In the genomic region with DNA sequence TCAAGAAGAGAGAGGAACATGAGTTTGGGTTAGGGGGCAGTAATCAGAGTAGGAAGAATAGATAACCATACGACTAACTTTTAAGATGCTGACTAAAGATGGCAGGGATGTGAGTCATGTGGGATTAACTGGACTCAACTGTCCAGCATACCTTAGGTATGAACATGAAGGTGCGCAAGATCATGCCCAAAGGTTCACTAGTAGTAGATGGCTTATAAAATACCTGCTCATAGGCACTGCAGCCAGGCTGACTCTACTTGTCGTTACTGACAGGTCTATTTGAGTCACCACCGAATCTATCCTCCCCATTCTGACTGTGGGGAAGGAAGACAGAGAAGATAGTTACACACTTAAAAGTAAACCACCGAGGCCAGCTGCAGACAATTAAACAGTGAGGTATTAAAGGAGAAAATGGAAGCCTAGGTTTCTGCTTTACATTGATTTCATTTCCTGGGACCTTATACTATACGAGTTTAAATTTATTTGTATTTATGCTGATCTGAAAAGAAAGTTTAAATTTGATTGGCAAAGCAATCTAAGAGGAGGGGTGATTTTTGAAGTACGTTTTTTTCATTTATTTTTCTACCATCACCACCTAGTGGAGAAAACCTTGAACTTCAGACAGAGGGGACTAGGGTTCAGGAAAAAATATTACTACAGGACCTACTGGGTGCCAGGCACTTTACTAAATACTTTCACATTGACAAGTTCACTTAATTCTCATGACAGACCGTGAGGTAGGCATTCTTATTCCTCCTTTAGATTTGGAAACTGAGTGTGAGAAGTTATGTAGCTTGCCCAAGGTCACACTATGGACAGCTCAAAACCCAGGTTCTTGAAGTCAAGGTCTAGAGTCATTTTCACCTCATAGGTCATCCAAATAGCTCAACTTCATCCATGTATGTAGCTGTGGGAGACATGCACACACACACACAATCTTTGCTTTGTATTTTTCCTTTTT, we compare ENCODE assay signal across 1 cellular context.
TF ChIP-seq lines count a peak whose summit lies in the region.

No MANE protein-coding gene starts in this region.

TF ChIP-seq in HepG2, 621 proteins besides CTCF, POLR2A, EP300 and RAD21:
- TF ChIP-seq PHF21A (CRISPR knock-in tag; IDR thresholded peaks at IDR 0.05) (no peak), FOXK2 (IDR thresholded peaks at IDR 0.05) (no peak), ZBTB25 (CRISPR knock-in tag; IDR thresholded peaks at IDR 0.05) (no peak), FOSL2 (CRISPR knock-in tag; IDR thresholded peaks at IDR 0.05) (no peak), ZNF235 (CRISPR knock-in tag; IDR thresholded peaks at IDR 0.05; ENCODE audit: borderline replicate concordance) (no peak), NFKB2 (CRISPR knock-in tag; IDR thresholded peaks at IDR 0.05; ENCODE audit: borderline replicate concordance) (no peak), ZMYM3 (CRISPR knock-in tag; IDR thresholded peaks at IDR 0.05) (no peak), KAT2B (IDR thresholded peaks at IDR 0.05; ENCODE audit: borderline replicate concordance, low read depth, low read length) (no peak), SMC3 (IDR thresholded peaks at IDR 0.05; ENCODE audit: low read length) (no peak), THAP11 (CRISPR knock-in tag; IDR thresholded peaks at IDR 0.05) (0 out of 2 replicates have a peak, but pooled peaks have one; percentile 16), UBTF (CRISPR knock-in tag; IDR thresholded peaks at IDR 0.05) (no peak), STAG1 (CRISPR knock-in tag; IDR thresholded peaks at IDR 0.05) (0 out of 2 replicates have a peak, but pooled peaks have one; percentile 18), HHEX (CRISPR knock-in tag; IDR thresholded peaks at IDR 0.05) (no peak), TBL1XR1 (IDR thresholded peaks at IDR 0.05; ENCODE audit: borderline replicate concordance, low read length, partially characterized antibody) (no peak), CCAR2 (optimal IDR thresholded peaks at IDR 0.05; ENCODE audit: low read depth, low read length) (no peak), ZKSCAN1 (IDR thresholded peaks at IDR 0.05; ENCODE audit: low read length) (peak; percentile 99), MYNN (CRISPR knock-in tag; IDR thresholded peaks at IDR 0.05; ENCODE audit: low read depth) (no peak), GTF2F1 (IDR thresholded peaks at IDR 0.05; ENCODE audit: low read length) (no peak), IRX3 (CRISPR knock-in tag; IDR thresholded peaks at IDR 0.05; ENCODE audit: borderline replicate concordance, low read depth) (no peak), DZIP1 (CRISPR knock-in tag; IDR thresholded peaks at IDR 0.05) (no peak), ZSCAN20 (CRISPR knock-in tag; IDR thresholded peaks at IDR 0.05; ENCODE audit: borderline replicate concordance) (no peak)
- TF ChIP-seq, protein P1, sequence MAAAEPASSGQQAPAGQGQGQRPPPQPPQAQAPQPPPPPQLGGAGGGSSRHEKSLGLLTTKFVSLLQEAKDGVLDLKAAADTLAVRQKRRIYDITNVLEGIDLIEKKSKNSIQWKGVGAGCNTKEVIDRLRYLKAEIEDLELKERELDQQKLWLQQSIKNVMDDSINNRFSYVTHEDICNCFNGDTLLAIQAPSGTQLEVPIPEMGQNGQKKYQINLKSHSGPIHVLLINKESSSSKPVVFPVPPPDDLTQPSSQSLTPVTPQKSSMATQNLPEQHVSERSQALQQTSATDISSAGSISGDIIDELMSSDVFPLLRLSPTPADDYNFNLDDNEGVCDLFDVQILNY (CRISPR knock-in tag; conservative IDR thresholded peaks at IDR 0.05), result no peak
- TF ChIP-seq, protein P2, sequence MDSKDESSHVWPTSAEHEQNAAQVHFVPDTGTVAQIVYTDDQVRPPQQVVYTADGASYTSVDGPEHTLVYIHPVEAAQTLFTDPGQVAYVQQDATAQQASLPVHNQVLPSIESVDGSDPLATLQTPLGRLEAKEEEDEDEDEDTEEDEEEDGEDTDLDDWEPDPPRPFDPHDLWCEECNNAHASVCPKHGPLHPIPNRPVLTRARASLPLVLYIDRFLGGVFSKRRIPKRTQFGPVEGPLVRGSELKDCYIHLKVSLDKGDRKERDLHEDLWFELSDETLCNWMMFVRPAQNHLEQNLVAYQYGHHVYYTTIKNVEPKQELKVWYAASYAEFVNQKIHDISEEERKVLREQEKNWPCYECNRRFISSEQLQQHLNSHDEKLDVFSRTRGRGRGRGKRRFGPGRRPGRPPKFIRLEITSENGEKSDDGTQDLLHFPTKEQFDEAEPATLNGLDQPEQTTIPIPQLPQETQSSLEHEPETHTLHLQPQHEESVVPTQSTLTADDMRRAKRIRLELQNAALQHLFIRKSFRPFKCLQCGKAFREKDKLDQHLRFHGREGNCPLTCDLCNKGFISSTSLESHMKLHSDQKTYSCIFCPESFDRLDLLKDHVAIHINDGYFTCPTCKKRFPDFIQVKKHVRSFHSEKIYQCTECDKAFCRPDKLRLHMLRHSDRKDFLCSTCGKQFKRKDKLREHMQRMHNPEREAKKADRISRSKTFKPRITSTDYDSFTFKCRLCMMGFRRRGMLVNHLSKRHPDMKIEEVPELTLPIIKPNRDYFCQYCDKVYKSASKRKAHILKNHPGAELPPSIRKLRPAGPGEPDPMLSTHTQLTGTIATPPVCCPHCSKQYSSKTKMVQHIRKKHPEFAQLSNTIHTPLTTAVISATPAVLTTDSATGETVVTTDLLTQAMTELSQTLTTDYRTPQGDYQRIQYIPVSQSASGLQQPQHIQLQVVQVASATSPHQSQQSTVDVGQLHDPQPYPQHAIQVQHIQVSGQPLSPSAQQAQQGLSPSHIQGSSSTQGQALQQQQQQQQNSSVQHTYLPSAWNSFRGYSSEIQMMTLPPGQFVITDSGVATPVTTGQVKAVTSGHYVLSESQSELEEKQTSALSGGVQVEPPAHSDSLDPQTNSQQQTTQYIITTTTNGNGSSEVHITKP (CRISPR knock-in tag; IDR thresholded peaks at IDR 0.05; ENCODE audit: low read depth), result no peak
- TF ChIP-seq, protein P3, sequence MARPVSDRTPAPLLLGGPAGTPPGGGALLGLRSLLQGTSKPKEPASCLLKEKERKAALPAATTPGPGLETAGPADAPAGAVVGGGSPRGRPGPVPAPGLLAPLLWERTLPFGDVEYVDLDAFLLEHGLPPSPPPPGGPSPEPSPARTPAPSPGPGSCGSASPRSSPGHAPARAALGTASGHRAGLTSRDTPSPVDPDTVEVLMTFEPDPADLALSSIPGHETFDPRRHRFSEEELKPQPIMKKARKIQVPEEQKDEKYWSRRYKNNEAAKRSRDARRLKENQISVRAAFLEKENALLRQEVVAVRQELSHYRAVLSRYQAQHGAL (CRISPR knock-in tag; IDR thresholded peaks at IDR 0.05; ENCODE audit: not compliant biosample characterization), result no peak
- TF ChIP-seq, protein P4, sequence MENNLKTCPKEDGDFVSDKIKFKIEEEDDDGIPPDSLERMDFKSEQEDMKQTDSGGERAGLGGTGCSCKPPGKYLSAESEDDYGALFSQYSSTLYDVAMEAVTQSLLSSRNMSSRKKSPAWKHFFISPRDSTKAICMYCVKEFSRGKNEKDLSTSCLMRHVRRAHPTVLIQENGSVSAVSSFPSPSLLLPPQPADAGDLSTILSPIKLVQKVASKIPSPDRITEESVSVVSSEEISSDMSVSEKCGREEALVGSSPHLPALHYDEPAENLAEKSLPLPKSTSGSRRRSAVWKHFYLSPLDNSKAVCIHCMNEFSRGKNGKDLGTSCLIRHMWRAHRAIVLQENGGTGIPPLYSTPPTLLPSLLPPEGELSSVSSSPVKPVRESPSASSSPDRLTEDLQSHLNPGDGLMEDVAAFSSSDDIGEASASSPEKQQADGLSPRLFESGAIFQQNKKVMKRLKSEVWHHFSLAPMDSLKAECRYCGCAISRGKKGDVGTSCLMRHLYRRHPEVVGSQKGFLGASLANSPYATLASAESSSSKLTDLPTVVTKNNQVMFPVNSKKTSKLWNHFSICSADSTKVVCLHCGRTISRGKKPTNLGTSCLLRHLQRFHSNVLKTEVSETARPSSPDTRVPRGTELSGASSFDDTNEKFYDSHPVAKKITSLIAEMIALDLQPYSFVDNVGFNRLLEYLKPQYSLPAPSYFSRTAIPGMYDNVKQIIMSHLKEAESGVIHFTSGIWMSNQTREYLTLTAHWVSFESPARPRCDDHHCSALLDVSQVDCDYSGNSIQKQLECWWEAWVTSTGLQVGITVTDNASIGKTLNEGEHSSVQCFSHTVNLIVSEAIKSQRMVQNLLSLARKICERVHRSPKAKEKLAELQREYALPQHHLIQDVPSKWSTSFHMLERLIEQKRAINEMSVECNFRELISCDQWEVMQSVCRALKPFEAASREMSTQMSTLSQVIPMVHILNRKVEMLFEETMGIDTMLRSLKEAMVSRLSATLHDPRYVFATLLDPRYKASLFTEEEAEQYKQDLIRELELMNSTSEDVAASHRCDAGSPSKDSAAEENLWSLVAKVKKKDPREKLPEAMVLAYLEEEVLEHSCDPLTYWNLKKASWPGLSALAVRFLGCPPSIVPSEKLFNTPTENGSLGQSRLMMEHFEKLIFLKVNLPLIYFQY (CRISPR knock-in tag; IDR thresholded peaks at IDR 0.05; ENCODE audit: borderline replicate concordance), result no peak
TF ChIP-seq in HepG2: peak in this region for 3.
